ENCODE assay signal across 19 cellular contexts in genomic region chr3:133937061-133937686, GRCh38. TPM values are rescaled to one million over a fixed set of nuclear protein-coding genes. Genes with fewer than 3 reads are reported as not detected.
A peak's percentile ranks its signal among the peaks of the same experiment; 100 is the strongest.
DNase-seq lines count a peak whose midpoint lies in the region; ATAC-seq and TF ChIP-seq lines count a peak whose summit lies in the region.
"Had no signal": no experiment of that assay in that cellular context is flagged by ENCODE, and none has a peak within 500 bp of the region (broad histone marks: within the 10 kb centered on the region; RNA-seq: fewer than 3 reads in every experiment).

No MANE protein-coding gene starts in this region.

- DNase-seq in cardiac septum (ENCODE audit: low spot score) (peak; percentile 39), heart right ventricle (no peak), coronary artery (ENCODE audit: low spot score) (peak; percentile 36), osteocyte (ENCODE audit: extremely low spot score, unreplicated experiment) (peak; percentile 30), type B pancreatic cell (ENCODE audit: extremely low spot score, unreplicated experiment) (peak; percentile 37), NCI-H2171 (lab: John Stamatoyannopoulos, UW) (no peak), NCI-H1694 treated with DMSO at 0.1 percent for 48 hours (lab: John Stamatoyannopoulos, UW) (no peak)
- DNase-seq: CD8-positive, alpha-beta memory T cell; DND-41; NCI-H1048; NCI-H2107; NCI-H69; NK-92 treated with Interleukin-12 subunit alpha and Interleukin-12 subunit beta, amount 100 ng/mL, for 24 hours; SIG-M5 had no signal

- H3K4me1 Mint-ChIP-seq in osteocyte (ENCODE audit: unreplicated experiment), result peaks cover 31% of the 10 kb centered on the region
- H3K4me1 Mint-ChIP-seq in type B pancreatic cell (ENCODE audit: unreplicated experiment), result peaks cover 14% of the 10 kb centered on the region

- H3K27ac Mint-ChIP-seq in osteocyte (ENCODE audit: unreplicated experiment) (no peak overlapping the region), type B pancreatic cell (no peak overlapping the region)
- H3K27ac Mint-ChIP-seq: CD8-positive, alpha-beta memory T cell had no signal

- ATAC-seq in heart right ventricle (no peak), HG03045 (IDR thresholded peaks at IDR 0.05; ENCODE audit: unreplicated experiment) (no peak)

- TF ChIP-seq CTCF in heart right ventricle (IDR thresholded peaks at IDR 0.05) (no peak), coronary artery (IDR thresholded peaks at IDR 0.05) (no peak), osteocyte (IDR thresholded peaks at IDR 0.05) (no peak), type B pancreatic cell (conservative IDR thresholded peaks at IDR 0.05) (no peak)

- H3K27ac ChIP-seq in heart right ventricle (no peak overlapping the region), coronary artery (peak overlapping the region in 1 of 2 donors; percentile 16)
- H3K27ac ChIP-seq: BLaER1 treated with 17β-estradiol and CSF1 and Interleukin-3, amounts not matched to agents 10 nM and 100 nM; GM23248; KMS-11 had no signal

- H3K4me1 ChIP-seq in heart right ventricle, result peaks cover 0 to 17% (median 8%) of the 10 kb centered on the region in 9 donors

- H3K27me3 Mint-ChIP-seq in osteocyte (ENCODE audit: unreplicated experiment) (no peaks in the 10 kb centered on the region), type B pancreatic cell (peaks cover 11% of the 10 kb centered on the region)

- H3K36me3 ChIP-seq in heart right ventricle, result no peaks in the 10 kb centered on the region
- H3K36me3 ChIP-seq: BLaER1 treated with 17β-estradiol and CSF1 and Interleukin-3, amounts not matched to agents 10 nM and 100 nM had no signal

- no peaks in the 10 kb centered on the region for H3K36me3 Mint-ChIP-seq in osteocyte (ENCODE audit: unreplicated experiment)
- no peaks in the 10 kb centered on the region for H3K36me3 Mint-ChIP-seq in type B pancreatic cell
- H3K36me3 Mint-ChIP-seq: CD8-positive, alpha-beta memory T cell had no signal

- no peaks in the 10 kb centered on the region for H3K27me3 ChIP-seq in heart right ventricle

- 90 to 92% methylated on average over 8 of the region's 8 CpGs for WGBS in heart right ventricle, 2 donors

- no peak overlapping the region for H3K4me3 ChIP-seq in heart right ventricle
- H3K4me3 ChIP-seq in coronary artery, result no peak overlapping the region
- H3K4me3 ChIP-seq: BLaER1 treated with 17β-estradiol and CSF1 and Interleukin-3, amounts not matched to agents 10 nM and 100 nM; GM23248 had no signal

- H3K9me3 ChIP-seq in heart right ventricle, result no peaks in the 10 kb centered on the region
- H3K9me3 ChIP-seq: BLaER1 treated with 17β-estradiol and CSF1 and Interleukin-3, amounts not matched to agents 10 nM and 100 nM had no signal

- no peak overlapping the region for H3K4me3 Mint-ChIP-seq in osteocyte (ENCODE audit: unreplicated experiment)
- H3K4me3 Mint-ChIP-seq in type B pancreatic cell, result no peak overlapping the region
- H3K4me3 Mint-ChIP-seq: CD8-positive, alpha-beta memory T cell had no signal

- H3K9me3 Mint-ChIP-seq in osteocyte (ENCODE audit: unreplicated experiment), result no peaks in the 10 kb centered on the region
- no peaks in the 10 kb centered on the region for H3K9me3 Mint-ChIP-seq in type B pancreatic cell
- H3K9me3 Mint-ChIP-seq: CD8-positive, alpha-beta memory T cell had no signal

- intact Hi-C loops in cardiac septum (cut with DNase I), result no loop called here
- intact Hi-C loops in heart right ventricle (cut with DNase I), result loop anchor here in 6 of 10 donors (5.0 to 10.0 kb wide), 5 partner anchors 98 to 548 kb away; partner anchors contain the start of genes ANAPC13 (in 1 of the 6) and CEP63 (in 1 of the 6)

RNA-seq across cellular contexts. Expression of gene RAB6B, which starts 41.5 kb away (rescaled TPM):
- total RNA-seq in cardiac septum, result 42.4 TPM
- total RNA-seq in heart right ventricle, result 10 to 100 TPM; 39.2 to 73.8 (median 47.4) TPM
- polyA plus RNA-seq in heart right ventricle, result 10 to 100 TPM in 1 of 2 donors, 1 to 10 TPM in 1; 7.0 to 14.2 TPM
- 7.8 and 11.3 TPM in 2 replicates for total RNA-seq in osteocyte
- total RNA-seq in type B pancreatic cell (ENCODE audit: low replicate concordance), result 21.2 and 48.2 TPM in 2 replicates
- total RNA-seq: OCI-LY7 had no signal

Comparison
In these comparisons a context has a peak if more than half of its experiments do, and no peak if none do; other contexts are left out.
1. DNase-seq: peak in cardiac septum (single experiment), coronary artery (single experiment), osteocyte (single experiment) and type B pancreatic cell (single experiment); none in heart right ventricle (0 of 2), NCI-H2171 (single experiment) and NCI-H1694 treated with DMSO at 0.1 percent for 48 hours (single experiment).